ENCODE assay signal across 1 cellular context in genomic region chr10:95133016-95133752, GRCh38.
TF ChIP-seq lines count a peak whose summit lies in the region.

No MANE protein-coding gene starts in this region.

TF ChIP-seq in HepG2, 621 proteins besides CTCF, POLR2A, EP300 and RAD21 (continued from another document):
- TF ChIP-seq, protein P1, sequence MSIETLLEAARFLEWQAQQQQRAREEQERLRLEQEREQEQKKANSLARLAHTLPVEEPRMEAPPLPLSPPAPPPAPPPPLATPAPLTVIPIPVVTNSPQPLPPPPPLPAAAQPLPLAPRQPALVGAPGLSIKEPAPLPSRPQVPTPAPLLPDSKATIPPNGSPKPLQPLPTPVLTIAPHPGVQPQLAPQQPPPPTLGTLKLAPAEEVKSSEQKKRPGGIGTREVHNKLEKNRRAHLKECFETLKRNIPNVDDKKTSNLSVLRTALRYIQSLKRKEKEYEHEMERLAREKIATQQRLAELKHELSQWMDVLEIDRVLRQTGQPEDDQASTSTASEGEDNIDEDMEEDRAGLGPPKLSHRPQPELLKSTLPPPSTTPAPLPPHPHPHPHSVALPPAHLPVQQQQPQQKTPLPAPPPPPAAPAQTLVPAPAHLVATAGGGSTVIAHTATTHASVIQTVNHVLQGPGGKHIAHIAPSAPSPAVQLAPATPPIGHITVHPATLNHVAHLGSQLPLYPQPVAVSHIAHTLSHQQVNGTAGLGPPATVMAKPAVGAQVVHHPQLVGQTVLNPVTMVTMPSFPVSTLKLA (IDR thresholded peaks at IDR 0.05) = peak; percentile 98
- TF ChIP-seq GATAD2A (CRISPR knock-in tag; IDR thresholded peaks at IDR 0.05) (peak; percentile 72), KLF16 (CRISPR knock-in tag; IDR thresholded peaks at IDR 0.05) (0 out of 4 replicates have a peak, but pooled peaks of 1 of the 2 experiments have one; percentile 56), STAG1 (CRISPR knock-in tag; IDR thresholded peaks at IDR 0.05) (peak; percentile 97), SOX5 (CRISPR knock-in tag; IDR thresholded peaks at IDR 0.05; ENCODE audit: borderline replicate concordance) (peak; percentile 47; the same call in 1 of the 2 replicates), ZNF644 (CRISPR knock-in tag; IDR thresholded peaks at IDR 0.05; ENCODE audit: low read depth) (peak; percentile 79), SOX13 (IDR thresholded peaks at IDR 0.05) (no peak), SOX13 (CRISPR knock-in tag; conservative IDR thresholded peaks at IDR 0.05 in 1 of 2, IDR thresholded peaks at IDR 0.05 in 1 of 2) (peak in 1 of 2 experiments; percentile 31; a peak in 1 of 4 replicates), SAP130 (CRISPR knock-in tag; IDR thresholded peaks at IDR 0.05; ENCODE audit: low read depth) (peak; percentile 70), KAT7 (CRISPR knock-in tag; IDR thresholded peaks at IDR 0.05; ENCODE audit: borderline replicate concordance) (peak; percentile 67; the same call in 1 of the 2 replicates), ERF (CRISPR knock-in tag; IDR thresholded peaks at IDR 0.05) (peak; percentile 50; the same call in 1 of the 2 replicates), MAZ (IDR thresholded peaks at IDR 0.05; ENCODE audit: borderline replicate concordance, low read depth, low read length) (no peak), MAZ (CRISPR knock-in tag; IDR thresholded peaks at IDR 0.05; ENCODE audit: low read depth) (0 out of 2 replicates have a peak, but pooled peaks have one; percentile 21), ZNF724P (CRISPR knock-in tag; IDR thresholded peaks at IDR 0.05; ENCODE audit: borderline replicate concordance) (no peak), MXD4 (CRISPR knock-in tag; IDR thresholded peaks at IDR 0.05) (peak; percentile 88; the same call in 1 of the 2 replicates), TFDP1 (CRISPR knock-in tag; IDR thresholded peaks at IDR 0.05; ENCODE audit: borderline replicate concordance) (peak; percentile 66; the same call in 1 of the 2 replicates), ELF3 (CRISPR knock-in tag; IDR thresholded peaks at IDR 0.05) (peak; percentile 52; the same call in 1 of the 2 replicates), GATAD1 (CRISPR knock-in tag; IDR thresholded peaks at IDR 0.05) (0 out of 2 replicates have a peak, but pooled peaks have one; percentile 38), ZKSCAN8 (CRISPR knock-in tag; IDR thresholded peaks at IDR 0.05; ENCODE audit: borderline replicate concordance) (0 out of 2 replicates have a peak, but pooled peaks have one; percentile 40), ZNF512B (CRISPR knock-in tag; IDR thresholded peaks at IDR 0.05; ENCODE audit: borderline replicate concordance) (0 out of 2 replicates have a peak, but pooled peaks have one; percentile 50)
